18 cellular contexts compared by ENCODE assay signal in genomic region chr16:28839899-28840298, GRCh38. TPM values are rescaled to one million over a fixed set of nuclear protein-coding genes. Genes with fewer than 3 reads are reported as not detected.
DNase-seq lines count a peak whose midpoint lies in the region; FAIRE-seq and TF ChIP-seq lines count a peak whose summit lies in the region.
"Had no signal": no experiment of that assay in that cellular context is flagged by ENCODE, and none has a peak within 500 bp of the region (broad histone marks: within the 10 kb centered on the region; RNA-seq: fewer than 3 reads in every experiment).

No MANE protein-coding gene starts in this region.

- H3K9me1 ChIP-seq in endothelial cell of umbilical vein (replicated peaks; ENCODE audit: control insufficient read depth, extremely low read depth, insufficient read depth, low read length): no peaks in the 10 kb centered on the region

- intact Hi-C loops in Calu3 (cut with micrococcal nuclease; ENCODE audit: unreplicated experiment): no loop called here
- intact Hi-C loops in endothelial cell of umbilical vein (cut with micrococcal nuclease): no loop called here

- H3K36me3 ChIP-seq in ACC112 (ENCODE audit: insufficient read depth, low read length) (peaks cover 10% of the 10 kb centered on the region; the same call in 1 of the 2 replicates), SK-N-MC (ENCODE audit: insufficient read depth, low read length) (peaks cover 61% of the 10 kb centered on the region), endothelial cell of umbilical vein (ENCODE audit: control insufficient read depth in 2 of 2, extremely low read depth in 1 of 2, insufficient read depth in 2 of 2, low read length in 2 of 2) (peaks cover 18 to 46% of the 10 kb centered on the region in 2 experiments), osteoblast (ENCODE audit: insufficient read depth, low read length) (peaks cover 60% of the 10 kb centered on the region)
- H3K36me3 ChIP-seq in effector memory CD4-positive, alpha-beta T cell (ENCODE audit: control insufficient read depth, insufficient read depth, low read length): peaks cover 60% of the 10 kb centered on the region

- H3K27ac Mint-ChIP-seq in Calu3 (ENCODE audit: unreplicated experiment): peak overlapping the region; percentile 42
- H3K27ac Mint-ChIP-seq: activated CD8-positive, alpha-beta memory T cell treated with anti-CD3 and anti-CD28 coated beads, Interleukin-2, amount 10 ng/mL, durations not matched to agents 7 days and 5 days had no signal

- BruUV-seq in Calu3 (replicated peaks; lab: Mats Ljungman, UMichigan) (no TSS peak), endothelial cell of umbilical vein (replicated peaks; lab: Mats Ljungman, UMichigan) (no TSS peak)

- peaks cover 8% of the 10 kb centered on the region for H3K4me1 Mint-ChIP-seq in Calu3 (ENCODE audit: low read depth, unreplicated experiment)

- FAIRE-seq in endothelial cell of umbilical vein (lab: Jason Lieb, UNC): no peak

- H2AFZ ChIP-seq in ACC112 (ENCODE audit: low read length, unreplicated experiment) (no peak overlapping the region), endothelial cell of umbilical vein (ENCODE audit: low read depth, low read length) (no peak overlapping the region), osteoblast (ENCODE audit: low read length) (no peak overlapping the region)

- POLR2A ChIA-PET in endothelial cell of umbilical vein (lab: Charles Lee): no interaction called here

- DNase-seq in Calu3 (no peak), SK-N-MC (ENCODE audit: low read depth, low spot score) (no peak), endothelial cell of umbilical vein (ENCODE audit: low read depth, low spot score) (no peak), osteoblast (ENCODE audit: insufficient read length, low spot score, missing footprints) (no peak), NCI-H446 (lab: John Stamatoyannopoulos, UW) (no peak)
- DNase-seq in effector memory CD4-positive, alpha-beta T cell: no peak
- DNase-seq in activated effector memory CD4-positive, alpha-beta T cell treated with Interleukin-2 at 50 U/mL for 16 hours: no peak
- DNase-seq: activated CD8-positive, alpha-beta memory T cell treated with anti-CD3 and anti-CD28 coated beads, Interleukin-2, amount 10 ng/mL, durations not matched to agents 7 days and 5 days; activated naive CD4-positive, alpha-beta T cell treated with anti-CD3 and anti-CD28 coated beads, Interleukin-2, amount 50 U/mL, for 16 hours; DMS79; foreskin melanocyte; left ventricle myocardium superior; NCI-H2029; NCI-H524; stimulated activated CD4-positive, alpha-beta T cell treated with anti-CD3 and anti-CD28 coated beads, Interleukin-15, amount 100 ng/mL, for 24 hours; substantia nigra had no signal

- H3K4me2 ChIP-seq in endothelial cell of umbilical vein (ENCODE audit: insufficient read depth, low read length): no peak overlapping the region
- H3K4me2 ChIP-seq in osteoblast (ENCODE audit: insufficient read depth, low read length): no peak overlapping the region

- peaks cover 92% of the 10 kb centered on the region for H3K36me3 Mint-ChIP-seq in Calu3 (ENCODE audit: insufficient read depth, unreplicated experiment)

- dilution Hi-C loops in endothelial cell of umbilical vein (cut with MboI; ENCODE audit: extremely low pct_ligation_motif_present, low sequenced_read_pairs): no loop called here

- H3K27me3 ChIP-seq in ACC112 (ENCODE audit: insufficient read depth, low read length) (no peaks in the 10 kb centered on the region), endothelial cell of umbilical vein (ENCODE audit: control insufficient read depth in 2 of 2, insufficient read depth in 2 of 2, low read length in 2 of 2) (no peaks in the 10 kb centered on the region), osteoblast (ENCODE audit: insufficient read depth, low read length) (no peaks in the 10 kb centered on the region)
- no peaks in the 10 kb centered on the region for H3K27me3 ChIP-seq in effector memory CD4-positive, alpha-beta T cell (replicated peaks; ENCODE audit: control insufficient read depth, insufficient read depth, low read length, poor library complexity, severe bottlenecking)

- H3K4me3 Mint-ChIP-seq in Calu3 (ENCODE audit: low read depth, unreplicated experiment): no peak overlapping the region
- H3K4me3 Mint-ChIP-seq: activated CD8-positive, alpha-beta memory T cell treated with anti-CD3 and anti-CD28 coated beads, Interleukin-2, amount 10 ng/mL, durations not matched to agents 7 days and 5 days; naive thymus-derived CD4-positive, alpha-beta T cell had no signal

- H3K4me3 ChIP-seq in ACC112 (ENCODE audit: low read depth, low read length): no peak overlapping the region
- no peak overlapping the region for H3K4me3 ChIP-seq in SK-N-MC
- no peak overlapping the region for H3K4me3 ChIP-seq in endothelial cell of umbilical vein (replicated peaks in 1 of 3; ENCODE audit: insufficient read depth in 1 of 3, low read depth in 1 of 3, low read length in 3 of 3)
- H3K4me3 ChIP-seq in effector memory CD4-positive, alpha-beta T cell (ENCODE audit: insufficient read depth, low read depth, low read length, poor library complexity, severe bottlenecking): no peak overlapping the region
- no peak overlapping the region for H3K4me3 ChIP-seq in osteoblast (ENCODE audit: insufficient read depth, low read length)

- H3K9ac ChIP-seq in SK-N-MC (ENCODE audit: insufficient read length) (no peak overlapping the region), endothelial cell of umbilical vein (replicated peaks; ENCODE audit: extremely low read depth, insufficient read depth, low read length) (no peak overlapping the region)

- H3K79me2 ChIP-seq in ACC112 (ENCODE audit: control insufficient read depth, insufficient read depth, low read length, unreplicated experiment): peaks cover 7% of the 10 kb centered on the region
- H3K79me2 ChIP-seq in endothelial cell of umbilical vein (ENCODE audit: control insufficient read depth, insufficient read depth, low read length): peaks cover 9% of the 10 kb centered on the region
- H3K79me2 ChIP-seq in osteoblast (ENCODE audit: insufficient read depth, low read length): peaks cover 14% of the 10 kb centered on the region

- H4K20me1 ChIP-seq in endothelial cell of umbilical vein (replicated peaks; ENCODE audit: control insufficient read depth, extremely low read depth, insufficient read depth, low read length): no peaks in the 10 kb centered on the region
- H4K20me1 ChIP-seq in osteoblast (ENCODE audit: insufficient read depth, low read length): peaks cover 5% of the 10 kb centered on the region

- H3K27ac ChIP-seq in ACC112 (ENCODE audit: low read depth, low read length): peak overlapping the region; percentile 43; the same call in 1 of the 2 replicates
- H3K27ac ChIP-seq in SK-N-MC: peak overlapping the region; percentile 87
- no peak overlapping the region for H3K27ac ChIP-seq in endothelial cell of umbilical vein (ENCODE audit: insufficient read depth, low read depth, low read length)
- no peak overlapping the region for H3K27ac ChIP-seq in effector memory CD4-positive, alpha-beta T cell (ENCODE audit: insufficient read depth, low read length, poor library complexity, severe bottlenecking)
- H3K27ac ChIP-seq in osteoblast (ENCODE audit: low read depth, low read length): no peak overlapping the region

- H3K9me3 ChIP-seq in SK-N-MC (ENCODE audit: low read depth, low read length): no peaks in the 10 kb centered on the region
- H3K9me3 ChIP-seq in endothelial cell of umbilical vein (replicated peaks; ENCODE audit: control insufficient read depth, insufficient read depth, low read length): no peaks in the 10 kb centered on the region
- no peaks in the 10 kb centered on the region for H3K9me3 ChIP-seq in effector memory CD4-positive, alpha-beta T cell (ENCODE audit: control insufficient read depth, low read length)
- H3K9me3 ChIP-seq in osteoblast (ENCODE audit: low read depth, low read length): no peaks in the 10 kb centered on the region

- no peak for TF ChIP-seq CTCF in Calu3 (IDR thresholded peaks at IDR 0.05; ENCODE audit: unreplicated experiment)
- no peak for TF ChIP-seq CTCF in endothelial cell of umbilical vein (IDR thresholded peaks at IDR 0.05; ENCODE audit: extremely low read depth in 1 of 2, insufficient read depth in 1 of 2, low read depth in 1 of 2, low read length in 2 of 2)
- TF ChIP-seq CTCF in osteoblast (IDR thresholded peaks at IDR 0.05; ENCODE audit: extremely low read depth, low read depth, low read length): no peak

- TF ChIP-seq POLR2A in endothelial cell of umbilical vein (IDR thresholded peaks at IDR 0.05; ENCODE audit: low read depth, low read length): peak; percentile 43

- CTCF ChIA-PET in Calu3 (lab: Charles Lee): no interaction called here
- CTCF ChIA-PET in endothelial cell of umbilical vein (lab: Charles Lee): interaction anchor here (0.6 kb wide), 1 partner anchor 104 kb away, joined by 4 read pairs; no protein-coding TSS in a partner anchor

- H3K9me3 Mint-ChIP-seq in Calu3 (ENCODE audit: low read depth, unreplicated experiment): no peaks in the 10 kb centered on the region

- H3K4me1 ChIP-seq in ACC112 (ENCODE audit: control insufficient read depth, insufficient read depth, low read length, unreplicated experiment): peaks cover 3% of the 10 kb centered on the region
- peaks cover under 1% of the 10 kb centered on the region for H3K4me1 ChIP-seq in endothelial cell of umbilical vein (ENCODE audit: control insufficient read depth, extremely low read depth, insufficient read depth, low read length)
- H3K4me1 ChIP-seq in effector memory CD4-positive, alpha-beta T cell (ENCODE audit: control insufficient read depth, insufficient read depth, low read length, poor library complexity, severe bottlenecking): no peaks in the 10 kb centered on the region
- peaks cover 2% of the 10 kb centered on the region for H3K4me1 ChIP-seq in osteoblast (ENCODE audit: insufficient read depth, low read length)

- H3K27me3 Mint-ChIP-seq in Calu3 (ENCODE audit: unreplicated experiment): no peaks in the 10 kb centered on the region
- H3K27me3 Mint-ChIP-seq: activated CD8-positive, alpha-beta memory T cell treated with anti-CD3 and anti-CD28 coated beads, Interleukin-2, amount 10 ng/mL, durations not matched to agents 7 days and 5 days; naive thymus-derived CD4-positive, alpha-beta T cell had no signal

RNA-seq across cellular contexts. Expression of gene TUFM, which starts 6.2 kb away (rescaled TPM):
- total RNA-seq in Calu3 (2022): 273 and 286 TPM in 2 replicates
- 186 and 190 TPM in 2 replicates for total RNA-seq in endothelial cell of umbilical vein
- 227 TPM in 2 replicates for polyA plus RNA-seq in endothelial cell of umbilical vein
- polyA plus RNA-seq in endothelial cell of umbilical vein (2011; cell fraction: cytosol; rRNA removed): 191 and 212 TPM in 2 replicates
- 307 and 314 TPM in 2 replicates for polyA plus RNA-seq in endothelial cell of umbilical vein (2011; cell fraction: nucleus; rRNA removed)
- polyA plus RNA-seq in endothelial cell of umbilical vein (2012): 214 and 254 TPM in 2 replicates
- 103 and 110 TPM in 2 replicates for polyA minus RNA-seq in endothelial cell of umbilical vein
- polyA minus RNA-seq in endothelial cell of umbilical vein (2011; cell fraction: cytosol; rRNA and poly(A)+ RNA removed): 82.6 TPM
- 33.7 and 39.9 TPM in 2 replicates for polyA minus RNA-seq in endothelial cell of umbilical vein (2011; cell fraction: nucleus; rRNA and poly(A)+ RNA removed)
- total RNA-seq in osteoblast: 89.9 and 101 TPM in 2 replicates

RNA-seq across cellular contexts. Expression of gene ATXN2L, which starts 17.1 kb away (rescaled TPM):
- total RNA-seq in Calu3 (2022): 276 and 286 TPM in 2 replicates
- 198 and 208 TPM in 2 replicates for total RNA-seq in endothelial cell of umbilical vein
- polyA plus RNA-seq in endothelial cell of umbilical vein: 59.0 and 64.8 TPM in 2 replicates
- 47.6 and 52.0 TPM in 2 replicates for polyA plus RNA-seq in endothelial cell of umbilical vein (2011; cell fraction: cytosol; rRNA removed)
- polyA plus RNA-seq in endothelial cell of umbilical vein (2011; cell fraction: nucleus; rRNA removed): 154 and 155 TPM in 2 replicates
- polyA plus RNA-seq in endothelial cell of umbilical vein (2012): 88.5 and 99.0 TPM in 2 replicates
- polyA minus RNA-seq in endothelial cell of umbilical vein: 46.0 and 53.9 TPM in 2 replicates
- polyA minus RNA-seq in endothelial cell of umbilical vein (2011; cell fraction: cytosol; rRNA and poly(A)+ RNA removed): 77.6 TPM
- polyA minus RNA-seq in endothelial cell of umbilical vein (2011; cell fraction: nucleus; rRNA and poly(A)+ RNA removed): 78.9 and 92.4 TPM in 2 replicates
- 54.5 and 62.6 TPM in 2 replicates for total RNA-seq in osteoblast

RNA-seq across cellular contexts. Expression of gene SH2B1, which starts 23.7 kb away (rescaled TPM):
- total RNA-seq in Calu3 (2022): 60.9 and 67.9 TPM in 2 replicates
- total RNA-seq in endothelial cell of umbilical vein: 55.6 and 56.4 TPM in 2 replicates
- polyA plus RNA-seq in endothelial cell of umbilical vein: 46.4 and 53.4 TPM in 2 replicates
- 24.3 and 32.9 TPM in 2 replicates for polyA plus RNA-seq in endothelial cell of umbilical vein (2011; cell fraction: cytosol; rRNA removed)
- polyA plus RNA-seq in endothelial cell of umbilical vein (2011; cell fraction: nucleus; rRNA removed): 135 and 157 TPM in 2 replicates
- 31.9 and 39.2 TPM in 2 replicates for polyA plus RNA-seq in endothelial cell of umbilical vein (2012)
- 19.9 and 45.9 TPM in 2 replicates for polyA minus RNA-seq in endothelial cell of umbilical vein
- 21.3 TPM for polyA minus RNA-seq in endothelial cell of umbilical vein (2011; cell fraction: cytosol; rRNA and poly(A)+ RNA removed)
- polyA minus RNA-seq in endothelial cell of umbilical vein (2011; cell fraction: nucleus; rRNA and poly(A)+ RNA removed): 25.4 and 35.0 TPM in 2 replicates
- 14.8 and 17.1 TPM in 2 replicates for total RNA-seq in osteoblast

RNA-seq across cellular contexts. Expression of gene ATP2A1, which starts 38.4 kb away (rescaled TPM):
- 3.7 and 5.7 TPM in 2 replicates for total RNA-seq in Calu3 (2022)
- 2.3 and 2.5 TPM in 2 replicates for total RNA-seq in endothelial cell of umbilical vein
- polyA plus RNA-seq in endothelial cell of umbilical vein: 1.2 TPM in 2 replicates
- polyA plus RNA-seq in endothelial cell of umbilical vein (2011; cell fraction: cytosol; rRNA removed): 0.28 and 0.37 TPM in 2 replicates
- polyA plus RNA-seq in endothelial cell of umbilical vein (2011; cell fraction: nucleus; rRNA removed): 8.1 and 9.3 TPM in 2 replicates
- polyA plus RNA-seq in endothelial cell of umbilical vein (2012): 3.7 and 6.1 TPM in 2 replicates
- polyA minus RNA-seq in endothelial cell of umbilical vein: 0.40 and 1.5 TPM in 2 replicates
- not detected for polyA minus RNA-seq in endothelial cell of umbilical vein (2011; cell fraction: cytosol; rRNA and poly(A)+ RNA removed)
- 2.6 and 3.6 TPM in 2 replicates for polyA minus RNA-seq in endothelial cell of umbilical vein (2011; cell fraction: nucleus; rRNA and poly(A)+ RNA removed)
- 0.29 and 0.36 TPM in 2 replicates for total RNA-seq in osteoblast
- polyA plus RNA-seq: naive thymus-derived CD4-positive, alpha-beta T cell had no signal

Comparison
In these comparisons a context has a peak if more than half of its experiments do, and no peak if none do; other contexts are left out.
1. H3K27ac ChIP-seq: peak in ACC112 (single experiment) and SK-N-MC (single experiment); none in endothelial cell of umbilical vein (single experiment), effector memory CD4-positive, alpha-beta T cell (single experiment) and osteoblast (single experiment).